22 cellular contexts compared by ENCODE assay signal in the genomic region with DNA sequence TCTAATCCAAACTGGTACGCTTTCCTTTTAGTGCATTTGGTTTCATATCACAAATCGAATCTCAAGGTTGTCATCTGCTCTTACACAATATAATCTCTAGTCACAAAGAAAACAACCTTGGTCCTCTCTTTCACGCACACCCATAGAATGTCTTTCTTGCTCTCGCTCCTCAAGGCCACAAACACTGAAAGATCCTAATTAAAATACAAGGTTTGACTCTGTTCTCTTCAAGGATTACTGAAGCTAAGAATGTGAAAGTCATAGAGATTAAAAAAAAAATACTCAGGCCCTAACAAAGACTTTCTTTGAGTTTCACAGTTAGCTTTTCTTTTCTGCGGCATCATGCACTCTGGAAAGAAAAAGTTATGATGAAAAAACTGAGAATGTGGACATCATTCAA.
A peak's percentile ranks its signal among the peaks of the same experiment; 100 is the strongest.
DNase-seq lines count a peak whose midpoint lies in the region; ATAC-seq, FAIRE-seq and TF ChIP-seq lines count a peak whose summit lies in the region.
"Had no signal": no experiment of that assay in that cellular context is flagged by ENCODE, and none has a peak within 500 bp of the region (broad histone marks: within the 10 kb centered on the region; RNA-seq: fewer than 3 reads in every experiment).

No MANE protein-coding gene starts in this region.

- in situ Hi-C loops in SK-MEL-5 (cut with HindIII; ENCODE audit: low pct_unique_long_range_greater_than_20kb, low sequenced_read_pairs), result no loop called here

- H2AFZ ChIP-seq in SK-N-SH (ENCODE audit: low read depth), result 0 out of 2 replicates have a peak overlapping the region, but pooled peaks have one; percentile 11

- H3K27me3 ChIP-seq in SK-N-SH (ENCODE audit: insufficient read depth), result no peaks in the 10 kb centered on the region

- H3K4me1 Mint-ChIP-seq in T-helper 2 cell treated with Interferon-gamma antibody and Interleukin-4, amounts not matched to agents 5 μg/mL and 100 μg/mL, for 36 hours (ENCODE audit: low read depth), result no peaks in the 10 kb centered on the region
- H3K4me1 Mint-ChIP-seq: CD4-positive, alpha-beta memory T cell had no signal

- no peaks in the 10 kb centered on the region for H3F3A ChIP-seq in SK-N-SH (replicated peaks; ENCODE audit: insufficient read depth)

- ATAC-seq in SK-N-SH treated with all-trans-retinoic acid at 6 μM for 48 hours, result no peak

- H3K4me3 ChIP-seq in SK-N-SH (ENCODE audit: low read depth in 2 of 2, low read length in 1 of 2), result no peak overlapping the region
- no peak overlapping the region for H3K4me3 ChIP-seq in retinal pigment epithelial cell (ENCODE audit: low read length)

- no peak for TF ChIP-seq RAD21 in SK-N-SH (IDR thresholded peaks at IDR 0.05; ENCODE audit: low read length)

- no peak overlapping the region for H3K4me2 ChIP-seq in SK-N-SH

- WGBS in SK-N-SH (ENCODE audit: low lambda C conversion rate), result 69% methylated on average over 5 of the region's 5 CpGs

- POLR2A ChIA-PET in SK-N-SH (lab: Yijun Ruan, JAX), result interaction anchor here (0.6 kb wide), 1 partner anchor 59 kb away, joined by 3 read pairs; no protein-coding TSS in a partner anchor

- no peaks in the 10 kb centered on the region for H3K9me3 ChIP-seq in SK-N-SH

- no peaks in the 10 kb centered on the region for H3K36me3 ChIP-seq in SK-N-SH (replicated peaks in 1 of 2; ENCODE audit: control insufficient read depth in 1 of 2, insufficient read depth in 2 of 2, low read length in 1 of 2)

- no peaks in the 10 kb centered on the region for H3K36me3 Mint-ChIP-seq in T-helper 2 cell treated with Interferon-gamma antibody and Interleukin-4, amounts not matched to agents 5 μg/mL and 100 μg/mL, for 36 hours (ENCODE audit: low read depth)
- H3K36me3 Mint-ChIP-seq: CD4-positive, alpha-beta memory T cell had no signal

- no peaks in the 10 kb centered on the region for H3K27me3 Mint-ChIP-seq in T-helper 2 cell treated with Interferon-gamma antibody and Interleukin-4, amounts not matched to agents 5 μg/mL and 100 μg/mL, for 36 hours (ENCODE audit: low read depth)
- H3K27me3 Mint-ChIP-seq: CD4-positive, alpha-beta memory T cell had no signal

- DNase-seq in SK-N-SH (no peak), SK-MEL-5 (ENCODE audit: low read depth, low spot score) (peak; percentile 83), foreskin melanocyte (peak; percentile 84), retinal pigment epithelial cell (ENCODE audit: low read depth) (peak; percentile 81), GM19239 (ENCODE audit: insufficient read length, low spot score) (no peak), DMS 273 (lab: John Stamatoyannopoulos, UW; ENCODE audit: unreplicated experiment) (no peak)
- DNase-seq in T-helper 2 cell treated with Interferon-gamma antibody and Interleukin-4, amounts not matched to agents 5 μg/mL and 100 μg/mL, for 36 hours (ENCODE audit: low spot score), result no peak
- DNase-seq: AML-193; C1 segment of cervical spinal cord; CD4-positive, alpha-beta memory T cell; DMS53; DMS79 treated with DMSO at 0.1 percent for 48 hours; GF-D8; GOT3; H7; HCEC 1CT had no signal

- CTCF ChIA-PET in SK-N-SH (lab: Yijun Ruan, JAX), result interaction anchor here (0.9 kb wide), 1 partner anchor 20 kb away, joined by 3 read pairs; no protein-coding TSS in a partner anchor

- H3K79me2 ChIP-seq in SK-N-SH (ENCODE audit: insufficient read depth), result no peaks in the 10 kb centered on the region

- no peak overlapping the region for H3K4me3 Mint-ChIP-seq in T-helper 2 cell treated with Interferon-gamma antibody and Interleukin-4, amounts not matched to agents 5 μg/mL and 100 μg/mL, for 36 hours
- H3K4me3 Mint-ChIP-seq: CD4-positive, alpha-beta memory T cell had no signal

- no peaks in the 10 kb centered on the region for H3K4me1 ChIP-seq in SK-N-SH (ENCODE audit: control insufficient read depth in 1 of 2, insufficient read depth in 2 of 2, low read depth in 1 of 2, low read length in 1 of 2)

- H3K9ac ChIP-seq in SK-N-SH, result no peak overlapping the region

- no peaks in the 10 kb centered on the region for H4K20me1 ChIP-seq in SK-N-SH (ENCODE audit: insufficient read depth)

- no peak overlapping the region for H3K27ac ChIP-seq in SK-N-SH (ENCODE audit: low read depth in 2 of 2, low read length in 1 of 2)
- H3K27ac ChIP-seq: 22Rv1 had no signal

- TF ChIP-seq CTCF in SK-N-SH (IDR thresholded peaks at IDR 0.05) (no peak), retinal pigment epithelial cell (conservative IDR thresholded peaks at IDR 0.05; ENCODE audit: low read depth, low read length) (no peak)

- no peak overlapping the region for H3K27ac Mint-ChIP-seq in T-helper 2 cell treated with Interferon-gamma antibody and Interleukin-4, amounts not matched to agents 5 μg/mL and 100 μg/mL, for 36 hours
- H3K27ac Mint-ChIP-seq: CD4-positive, alpha-beta memory T cell had no signal

- no peak for TF ChIP-seq EP300 in SK-N-SH (IDR thresholded peaks at IDR 0.05; ENCODE audit: borderline replicate concordance in 1 of 2, low read depth in 1 of 2, low read length in 1 of 2)

- H3K9me2 ChIP-seq in SK-N-SH, result no peaks in the 10 kb centered on the region

- peaks cover 14% of the 10 kb centered on the region for H3K9me3 Mint-ChIP-seq in T-helper 2 cell treated with Interferon-gamma antibody and Interleukin-4, amounts not matched to agents 5 μg/mL and 100 μg/mL, for 36 hours

- no peak for FAIRE-seq in GM19239 (lab: Jason Lieb, UNC)
- FAIRE-seq: A204.1, D721Med, GM12891, GM18507 had no signal

TF ChIP-seq in SK-N-SH, 30 proteins besides CTCF, POLR2A, EP300 and RAD21 (continues in another document):
- TF ChIP-seq, protein P1, sequence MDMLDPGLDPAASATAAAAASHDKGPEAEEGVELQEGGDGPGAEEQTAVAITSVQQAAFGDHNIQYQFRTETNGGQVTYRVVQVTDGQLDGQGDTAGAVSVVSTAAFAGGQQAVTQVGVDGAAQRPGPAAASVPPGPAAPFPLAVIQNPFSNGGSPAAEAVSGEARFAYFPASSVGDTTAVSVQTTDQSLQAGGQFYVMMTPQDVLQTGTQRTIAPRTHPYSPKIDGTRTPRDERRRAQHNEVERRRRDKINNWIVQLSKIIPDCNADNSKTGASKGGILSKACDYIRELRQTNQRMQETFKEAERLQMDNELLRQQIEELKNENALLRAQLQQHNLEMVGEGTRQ (IDR thresholded peaks at IDR 0.05; ENCODE audit: borderline replicate concordance, low read depth, low read length), result no peak
- TF ChIP-seq, protein P2, sequence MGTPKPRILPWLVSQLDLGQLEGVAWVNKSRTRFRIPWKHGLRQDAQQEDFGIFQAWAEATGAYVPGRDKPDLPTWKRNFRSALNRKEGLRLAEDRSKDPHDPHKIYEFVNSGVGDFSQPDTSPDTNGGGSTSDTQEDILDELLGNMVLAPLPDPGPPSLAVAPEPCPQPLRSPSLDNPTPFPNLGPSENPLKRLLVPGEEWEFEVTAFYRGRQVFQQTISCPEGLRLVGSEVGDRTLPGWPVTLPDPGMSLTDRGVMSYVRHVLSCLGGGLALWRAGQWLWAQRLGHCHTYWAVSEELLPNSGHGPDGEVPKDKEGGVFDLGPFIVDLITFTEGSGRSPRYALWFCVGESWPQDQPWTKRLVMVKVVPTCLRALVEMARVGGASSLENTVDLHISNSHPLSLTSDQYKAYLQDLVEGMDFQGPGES (IDR thresholded peaks at IDR 0.05; ENCODE audit: low read depth, low read length), result no peak
- TF ChIP-seq, protein P3, sequence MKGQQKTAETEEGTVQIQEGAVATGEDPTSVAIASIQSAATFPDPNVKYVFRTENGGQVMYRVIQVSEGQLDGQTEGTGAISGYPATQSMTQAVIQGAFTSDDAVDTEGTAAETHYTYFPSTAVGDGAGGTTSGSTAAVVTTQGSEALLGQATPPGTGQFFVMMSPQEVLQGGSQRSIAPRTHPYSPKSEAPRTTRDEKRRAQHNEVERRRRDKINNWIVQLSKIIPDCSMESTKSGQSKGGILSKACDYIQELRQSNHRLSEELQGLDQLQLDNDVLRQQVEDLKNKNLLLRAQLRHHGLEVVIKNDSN (IDR thresholded peaks at IDR 0.05; ENCODE audit: borderline replicate concordance, low read depth), result no peak

TF ChIP-seq in SK-N-SH treated with all-trans-retinoic acid at 6 μM for 48 hours, 23 proteins besides CTCF, POLR2A, EP300 and RAD21 (continues in another document):
- no peak for TF ChIP-seq ZFP3 (CRISPR knock-in tag; IDR thresholded peaks at IDR 0.05)
- TF ChIP-seq ZFP30 (CRISPR knock-in tag; IDR thresholded peaks at IDR 0.05), result no peak
- TF ChIP-seq CSDC2 (CRISPR knock-in tag; IDR thresholded peaks at IDR 0.05), result no peak
- TF ChIP-seq, protein P4, sequence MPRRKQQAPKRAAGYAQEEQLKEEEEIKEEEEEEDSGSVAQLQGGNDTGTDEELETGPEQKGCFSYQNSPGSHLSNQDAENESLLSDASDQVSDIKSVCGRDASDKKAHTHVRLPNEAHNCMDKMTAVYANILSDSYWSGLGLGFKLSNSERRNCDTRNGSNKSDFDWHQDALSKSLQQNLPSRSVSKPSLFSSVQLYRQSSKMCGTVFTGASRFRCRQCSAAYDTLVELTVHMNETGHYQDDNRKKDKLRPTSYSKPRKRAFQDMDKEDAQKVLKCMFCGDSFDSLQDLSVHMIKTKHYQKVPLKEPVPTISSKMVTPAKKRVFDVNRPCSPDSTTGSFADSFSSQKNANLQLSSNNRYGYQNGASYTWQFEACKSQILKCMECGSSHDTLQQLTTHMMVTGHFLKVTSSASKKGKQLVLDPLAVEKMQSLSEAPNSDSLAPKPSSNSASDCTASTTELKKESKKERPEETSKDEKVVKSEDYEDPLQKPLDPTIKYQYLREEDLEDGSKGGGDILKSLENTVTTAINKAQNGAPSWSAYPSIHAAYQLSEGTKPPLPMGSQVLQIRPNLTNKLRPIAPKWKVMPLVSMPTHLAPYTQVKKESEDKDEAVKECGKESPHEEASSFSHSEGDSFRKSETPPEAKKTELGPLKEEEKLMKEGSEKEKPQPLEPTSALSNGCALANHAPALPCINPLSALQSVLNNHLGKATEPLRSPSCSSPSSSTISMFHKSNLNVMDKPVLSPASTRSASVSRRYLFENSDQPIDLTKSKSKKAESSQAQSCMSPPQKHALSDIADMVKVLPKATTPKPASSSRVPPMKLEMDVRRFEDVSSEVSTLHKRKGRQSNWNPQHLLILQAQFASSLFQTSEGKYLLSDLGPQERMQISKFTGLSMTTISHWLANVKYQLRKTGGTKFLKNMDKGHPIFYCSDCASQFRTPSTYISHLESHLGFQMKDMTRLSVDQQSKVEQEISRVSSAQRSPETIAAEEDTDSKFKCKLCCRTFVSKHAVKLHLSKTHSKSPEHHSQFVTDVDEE (CRISPR knock-in tag; IDR thresholded peaks at IDR 0.05), result no peak
- no peak for TF ChIP-seq GLIS3 (CRISPR knock-in tag; IDR thresholded peaks at IDR 0.05)

Comparison
In these comparisons a context has a peak if more than half of its experiments do, and no peak if none do; other contexts are left out.
1. DNase-seq: peak in SK-MEL-5 (single experiment), foreskin melanocyte (single experiment) and retinal pigment epithelial cell (single experiment); none in SK-N-SH (single experiment), GM19239 (single experiment), DMS 273 (single experiment) and T-helper 2 cell treated with Interferon-gamma antibody and Interleukin-4, amounts not matched to agents 5 μg/mL and 100 μg/mL, for 36 hours (single experiment).